Comparison of ENCODE assay signal across 8 cellular contexts in genomic region chr1:93179886-93180722, GRCh38. TPM values are rescaled to one million over a fixed set of nuclear protein-coding genes. Genes with fewer than 3 reads are reported as not detected.
DNase-seq lines count a peak whose midpoint lies in the region; ATAC-seq lines count a peak whose summit lies in the region.

TSS of gene TMED5 (minus strand) at chr1:93180413. CDS start at chr1:93180242, 171 bp downstream.

- H3K36me3 Mint-ChIP-seq in IgD-negative memory B cell: peaks cover 3% of the 10 kb centered on the region

- no peaks in the 10 kb centered on the region for H3K27me3 Mint-ChIP-seq in IgD-negative memory B cell

- peak; percentile 94 for DNase-seq in DMS153 treated with DMSO at 0.1 percent for 48 hours (lab: John Stamatoyannopoulos, UW; ENCODE audit: unreplicated experiment)
- peak; percentile 99 for DNase-seq in OCI-M1 (lab: John Stamatoyannopoulos, UW)
- peak; percentile 93 for DNase-seq in activated T-cell treated with anti-CD3 and anti-CD28 coated beads for 24 hours (ENCODE audit: low read depth)
- peak; percentile 70 for DNase-seq in epidermal melanocyte (ENCODE audit: insufficient read length, low spot score)
- DNase-seq in middle frontal gyrus (ENCODE audit: extremely low spot score, low spot score): peak; percentile 96
- peak; percentile 89 to 94 for DNase-seq in stimulated activated CD8-positive, alpha-beta memory T cell treated with anti-CD3 and anti-CD28 coated beads, Interleukin-2, amount 100 ng/mL, for 48 hours (ENCODE audit: low read depth in 2 of 2)

- peaks cover 28 to 41% (median 40%) of the 10 kb centered on the region in 3 donors for H3K4me1 Mint-ChIP-seq in IgD-negative memory B cell

- H3K27ac Mint-ChIP-seq in IgD-negative memory B cell: peak within 1 kb of the TSS; percentile 75 to 99 (median 90)

- H3K9me3 Mint-ChIP-seq in IgD-negative memory B cell: no peaks in the 10 kb centered on the region

- peak; percentile 84 for ATAC-seq in GM21529 (IDR thresholded peaks at IDR 0.05; ENCODE audit: unreplicated experiment)

- H3K4me3 Mint-ChIP-seq in IgD-negative memory B cell: peak within 1 kb of the TSS; percentile 81 to 99 (median 96)

RNA-seq across cellular contexts. Expression of gene TMED5, which starts in this region (rescaled TPM):
- 31.9 TPM for polyA plus RNA-seq in IgD-negative memory B cell

Comparison
In these comparisons a context has a peak if more than half of its experiments do, and no peak if none do; other contexts are left out.
1. Peak in every context shown above with its lines: DNase-seq and ATAC-seq.